1 cellular context compared by ENCODE assay signal in the genomic region with DNA sequence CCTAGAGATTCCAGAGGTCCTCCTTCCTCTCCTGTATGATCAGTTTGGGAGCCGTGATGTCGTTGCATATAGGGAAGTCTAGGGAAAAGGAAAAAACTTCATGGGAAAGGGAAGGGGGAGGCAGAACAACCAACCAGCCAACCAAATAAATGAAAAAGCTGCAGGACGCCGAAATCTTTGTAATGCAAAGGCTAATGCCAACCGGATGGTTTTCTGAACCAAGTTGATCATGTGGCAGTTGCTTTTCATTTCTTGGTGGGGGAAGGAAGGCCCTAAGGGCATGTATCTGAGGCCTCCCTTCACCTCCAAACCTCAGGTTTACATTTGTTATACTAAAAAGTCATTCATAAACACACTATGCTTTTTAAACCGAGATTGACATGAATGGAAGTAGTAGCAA.
TF ChIP-seq lines count a peak whose summit lies in the region.

No MANE protein-coding gene starts in this region.

TF ChIP-seq in GM23338, 12 proteins besides CTCF, POLR2A, EP300 and RAD21 (continued from another document):
- TF ChIP-seq, protein P1, sequence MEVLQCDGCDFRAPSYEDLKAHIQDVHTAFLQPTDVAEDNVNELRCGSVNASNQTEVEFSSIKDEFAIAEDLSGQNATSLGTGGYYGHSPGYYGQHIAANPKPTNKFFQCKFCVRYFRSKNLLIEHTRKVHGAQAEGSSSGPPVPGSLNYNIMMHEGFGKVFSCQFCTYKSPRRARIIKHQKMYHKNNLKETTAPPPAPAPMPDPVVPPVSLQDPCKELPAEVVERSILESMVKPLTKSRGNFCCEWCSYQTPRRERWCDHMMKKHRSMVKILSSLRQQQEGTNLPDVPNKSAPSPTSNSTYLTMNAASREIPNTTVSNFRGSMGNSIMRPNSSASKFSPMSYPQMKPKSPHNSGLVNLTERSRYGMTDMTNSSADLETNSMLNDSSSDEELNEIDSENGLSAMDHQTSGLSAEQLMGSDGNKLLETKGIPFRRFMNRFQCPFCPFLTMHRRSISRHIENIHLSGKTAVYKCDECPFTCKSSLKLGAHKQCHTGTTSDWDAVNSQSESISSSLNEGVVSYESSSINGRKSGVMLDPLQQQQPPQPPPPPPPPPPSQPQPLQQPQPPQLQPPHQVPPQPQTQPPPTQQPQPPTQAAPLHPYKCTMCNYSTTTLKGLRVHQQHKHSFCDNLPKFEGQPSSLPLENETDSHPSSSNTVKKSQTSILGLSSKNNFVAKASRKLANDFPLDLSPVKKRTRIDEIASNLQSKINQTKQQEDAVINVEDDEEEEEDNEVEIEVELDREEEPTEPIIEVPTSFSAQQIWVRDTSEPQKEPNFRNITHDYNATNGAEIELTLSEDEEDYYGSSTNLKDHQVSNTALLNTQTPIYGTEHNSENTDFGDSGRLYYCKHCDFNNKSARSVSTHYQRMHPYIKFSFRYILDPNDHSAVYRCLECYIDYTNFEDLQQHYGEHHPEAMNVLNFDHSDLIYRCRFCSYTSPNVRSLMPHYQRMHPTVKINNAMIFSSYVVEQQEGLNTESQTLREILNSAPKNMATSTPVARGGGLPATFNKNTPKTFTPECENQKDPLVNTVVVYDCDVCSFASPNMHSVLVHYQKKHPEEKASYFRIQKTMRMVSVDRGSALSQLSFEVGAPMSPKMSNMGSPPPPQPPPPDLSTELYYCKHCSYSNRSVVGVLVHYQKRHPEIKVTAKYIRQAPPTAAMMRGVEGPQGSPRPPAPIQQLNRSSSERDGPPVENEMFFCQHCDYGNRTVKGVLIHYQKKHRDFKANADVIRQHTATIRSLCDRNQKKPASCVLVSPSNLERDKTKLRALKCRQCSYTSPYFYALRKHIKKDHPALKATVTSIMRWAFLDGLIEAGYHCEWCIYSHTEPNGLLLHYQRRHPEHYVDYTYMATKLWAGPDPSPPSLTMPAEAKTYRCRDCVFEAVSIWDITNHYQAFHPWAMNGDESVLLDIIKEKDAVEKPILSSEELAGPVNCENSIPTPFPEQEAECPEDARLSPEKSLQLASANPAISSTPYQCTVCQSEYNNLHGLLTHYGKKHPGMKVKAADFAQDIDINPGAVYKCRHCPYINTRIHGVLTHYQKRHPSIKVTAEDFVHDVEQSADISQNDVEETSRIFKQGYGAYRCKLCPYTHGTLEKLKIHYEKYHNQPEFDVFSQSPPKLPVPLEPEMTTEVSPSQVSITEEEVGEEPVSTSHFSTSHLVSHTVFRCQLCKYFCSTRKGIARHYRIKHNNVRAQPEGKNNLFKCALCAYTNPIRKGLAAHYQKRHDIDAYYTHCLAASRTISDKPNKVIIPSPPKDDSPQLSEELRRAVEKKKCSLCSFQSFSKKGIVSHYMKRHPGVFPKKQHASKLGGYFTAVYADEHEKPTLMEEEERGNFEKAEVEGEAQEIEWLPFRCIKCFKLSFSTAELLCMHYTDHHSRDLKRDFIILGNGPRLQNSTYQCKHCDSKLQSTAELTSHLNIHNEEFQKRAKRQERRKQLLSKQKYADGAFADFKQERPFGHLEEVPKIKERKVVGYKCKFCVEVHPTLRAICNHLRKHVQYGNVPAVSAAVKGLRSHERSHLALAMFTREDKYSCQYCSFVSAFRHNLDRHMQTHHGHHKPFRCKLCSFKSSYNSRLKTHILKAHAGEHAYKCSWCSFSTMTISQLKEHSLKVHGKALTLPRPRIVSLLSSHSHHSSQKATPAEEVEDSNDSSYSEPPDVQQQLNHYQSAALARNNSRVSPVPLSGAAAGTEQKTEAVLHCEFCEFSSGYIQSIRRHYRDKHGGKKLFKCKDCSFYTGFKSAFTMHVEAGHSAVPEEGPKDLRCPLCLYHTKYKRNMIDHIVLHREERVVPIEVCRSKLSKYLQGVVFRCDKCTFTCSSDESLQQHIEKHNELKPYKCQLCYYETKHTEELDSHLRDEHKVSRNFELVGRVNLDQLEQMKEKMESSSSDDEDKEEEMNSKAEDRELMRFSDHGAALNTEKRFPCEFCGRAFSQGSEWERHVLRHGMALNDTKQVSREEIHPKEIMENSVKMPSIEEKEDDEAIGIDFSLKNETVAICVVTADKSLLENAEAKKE (CRISPR knock-in tag; IDR thresholded peaks at IDR 0.05), result no peak
- no peak for TF ChIP-seq CREB1 (CRISPR knock-in tag; IDR thresholded peaks at IDR 0.05; ENCODE audit: low read depth)
